ENCODE assay signal across 15 cellular contexts in genomic region chr9:106758911-106759310, GRCh38.
A peak's percentile ranks its signal among the peaks of the same experiment; 100 is the strongest.
DNase-seq lines count a peak whose midpoint lies in the region; ATAC-seq and TF ChIP-seq lines count a peak whose summit lies in the region.
"Had no signal": no experiment of that assay in that cellular context is flagged by ENCODE, and none has a peak within 500 bp of the region (broad histone marks: within the 10 kb centered on the region; RNA-seq: fewer than 3 reads in every experiment).

No MANE protein-coding gene starts in this region.

- TF ChIP-seq EP300 in gastroesophageal sphincter (IDR thresholded peaks at IDR 0.05): no peak

- H3K27me3 ChIP-seq in adrenal gland: no peaks in the 10 kb centered on the region
- no peaks in the 10 kb centered on the region for H3K27me3 ChIP-seq in right cardiac atrium (ENCODE audit: control insufficient read depth, insufficient read depth)
- no peaks in the 10 kb centered on the region for H3K27me3 ChIP-seq in gastroesophageal sphincter
- H3K27me3 ChIP-seq: neutrophil, Peyer's patch, thyroid gland had no signal

- no peaks in the 10 kb centered on the region for H3K36me3 ChIP-seq in adrenal gland (replicated peaks in 1 of 2)
- H3K36me3 ChIP-seq in gastroesophageal sphincter: no peaks in the 10 kb centered on the region
- H3K36me3 ChIP-seq: neutrophil, Peyer's patch, thyroid gland had no signal

- no peak overlapping the region for H3K27ac ChIP-seq in adrenal gland
- H3K27ac ChIP-seq in right cardiac atrium (ENCODE audit: low read length): no peak overlapping the region
- H3K27ac ChIP-seq in gastroesophageal sphincter: no peak overlapping the region
- H3K27ac ChIP-seq: neutrophil, Peyer's patch, thyroid gland had no signal

- peak; percentile 57 for ATAC-seq in GM19372 (IDR thresholded peaks at IDR 0.05; ENCODE audit: low read depth, unreplicated experiment)
- peak; percentile 62 for ATAC-seq in HG02759 (IDR thresholded peaks at IDR 0.05; ENCODE audit: unreplicated experiment)
- peak; percentile 91 for ATAC-seq in HG03558 (IDR thresholded peaks at IDR 0.05; ENCODE audit: extremely low read depth, unreplicated experiment)
- ATAC-seq in right cardiac atrium: no peak
- ATAC-seq in gastroesophageal sphincter: no peak
- ATAC-seq: HCT116 had no signal

- WGBS in adrenal gland, 4 donors: 55 to 86% (median 66%) methylated on average over 1 of the region's 1 CpG
- 50% methylated on average over 1 of the region's 1 CpG for WGBS in right cardiac atrium
- 38 to 71% methylated on average over 1 of the region's 1 CpG for WGBS in gastroesophageal sphincter (ENCODE audit: low coverage in 1 of 2), 2 donors

- DNase-seq in renal cortical epithelial cell (ENCODE audit: low read depth) (peak; percentile 52), adrenal gland (no peak), right cardiac atrium (no peak)
- DNase-seq: activated B cell treated with CpG ODN at 0.5 μM for 24 hours; activated naive CD4-positive, alpha-beta T cell treated with anti-CD3 and anti-CD28 coated beads, Interleukin-2, amount 10 ng/mL, durations not matched to agents 7 days and 5 days; NCI-H1092 treated with DMSO at 0.1 percent for 48 hours; Peyer's patch; stimulated activated CD4-positive, alpha-beta T cell treated with anti-CD3 and anti-CD28 coated beads, Interleukin-4, amount 100 ng/mL, for 24 hours; thyroid gland had no signal

- TF ChIP-seq POLR2A in adrenal gland (IDR thresholded peaks at IDR 0.05) (no peak), gastroesophageal sphincter (IDR thresholded peaks at IDR 0.05) (no peak)

- TF ChIP-seq CTCF in adrenal gland (IDR thresholded peaks at IDR 0.05) (no peak), gastroesophageal sphincter (IDR thresholded peaks at IDR 0.05) (no peak)

- intact Hi-C loops in adrenal gland (cut with DNase I) (no loop called here), right cardiac atrium (cut with DNase I) (no loop called here)

- H3K9me3 ChIP-seq in adrenal gland (replicated peaks in 1 of 3): no peaks in the 10 kb centered on the region
- H3K9me3 ChIP-seq in right cardiac atrium (ENCODE audit: control insufficient read depth, low read length): no peaks in the 10 kb centered on the region
- no peaks in the 10 kb centered on the region for H3K9me3 ChIP-seq in gastroesophageal sphincter
- H3K9me3 ChIP-seq: neutrophil, Peyer's patch, thyroid gland had no signal

- H3K4me3 ChIP-seq in adrenal gland (no peak overlapping the region), right cardiac atrium (ENCODE audit: low read length) (no peak overlapping the region), gastroesophageal sphincter (no peak overlapping the region)
- H3K4me3 ChIP-seq: Peyer's patch, thyroid gland had no signal

- H3K4me1 ChIP-seq in adrenal gland (replicated peaks in 1 of 2) (peaks cover 0 to under 1% of the 10 kb centered on the region in 2 donors), right cardiac atrium (ENCODE audit: control insufficient read depth, insufficient read depth, low read length) (no peaks in the 10 kb centered on the region), gastroesophageal sphincter (peaks cover 0 to 7% (median 0%) of the 10 kb centered on the region in 3 donors)
- H3K4me1 ChIP-seq: Peyer's patch had no signal

Comparison
In these comparisons a context has a peak if more than half of its experiments do, and no peak if none do; other contexts are left out.
1. ATAC-seq: peak in GM19372 (single experiment), HG02759 (single experiment) and HG03558 (single experiment); none in right cardiac atrium (0 of 2) and gastroesophageal sphincter (single experiment).